ENCODE assay signal across 1 cellular context in genomic region chr20:3753098-3753497, GRCh38.
TF ChIP-seq lines count a peak whose summit lies in the region.

No MANE protein-coding gene starts in this region.

TF ChIP-seq in HepG2, 621 proteins besides CTCF, POLR2A, EP300 and RAD21 (continued from another document and continues in another):
- TF ChIP-seq, protein P1, sequence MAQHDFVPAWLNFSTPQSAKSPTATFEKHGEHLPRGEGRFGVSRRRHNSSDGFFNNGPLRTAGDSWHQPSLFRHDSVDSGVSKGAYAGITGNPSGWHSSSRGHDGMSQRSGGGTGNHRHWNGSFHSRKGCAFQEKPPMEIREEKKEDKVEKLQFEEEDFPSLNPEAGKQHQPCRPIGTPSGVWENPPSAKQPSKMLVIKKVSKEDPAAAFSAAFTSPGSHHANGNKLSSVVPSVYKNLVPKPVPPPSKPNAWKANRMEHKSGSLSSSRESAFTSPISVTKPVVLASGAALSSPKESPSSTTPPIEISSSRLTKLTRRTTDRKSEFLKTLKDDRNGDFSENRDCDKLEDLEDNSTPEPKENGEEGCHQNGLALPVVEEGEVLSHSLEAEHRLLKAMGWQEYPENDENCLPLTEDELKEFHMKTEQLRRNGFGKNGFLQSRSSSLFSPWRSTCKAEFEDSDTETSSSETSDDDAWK (CRISPR knock-in tag; IDR thresholded peaks at IDR 0.05), result no peak
- TF ChIP-seq, protein P2, sequence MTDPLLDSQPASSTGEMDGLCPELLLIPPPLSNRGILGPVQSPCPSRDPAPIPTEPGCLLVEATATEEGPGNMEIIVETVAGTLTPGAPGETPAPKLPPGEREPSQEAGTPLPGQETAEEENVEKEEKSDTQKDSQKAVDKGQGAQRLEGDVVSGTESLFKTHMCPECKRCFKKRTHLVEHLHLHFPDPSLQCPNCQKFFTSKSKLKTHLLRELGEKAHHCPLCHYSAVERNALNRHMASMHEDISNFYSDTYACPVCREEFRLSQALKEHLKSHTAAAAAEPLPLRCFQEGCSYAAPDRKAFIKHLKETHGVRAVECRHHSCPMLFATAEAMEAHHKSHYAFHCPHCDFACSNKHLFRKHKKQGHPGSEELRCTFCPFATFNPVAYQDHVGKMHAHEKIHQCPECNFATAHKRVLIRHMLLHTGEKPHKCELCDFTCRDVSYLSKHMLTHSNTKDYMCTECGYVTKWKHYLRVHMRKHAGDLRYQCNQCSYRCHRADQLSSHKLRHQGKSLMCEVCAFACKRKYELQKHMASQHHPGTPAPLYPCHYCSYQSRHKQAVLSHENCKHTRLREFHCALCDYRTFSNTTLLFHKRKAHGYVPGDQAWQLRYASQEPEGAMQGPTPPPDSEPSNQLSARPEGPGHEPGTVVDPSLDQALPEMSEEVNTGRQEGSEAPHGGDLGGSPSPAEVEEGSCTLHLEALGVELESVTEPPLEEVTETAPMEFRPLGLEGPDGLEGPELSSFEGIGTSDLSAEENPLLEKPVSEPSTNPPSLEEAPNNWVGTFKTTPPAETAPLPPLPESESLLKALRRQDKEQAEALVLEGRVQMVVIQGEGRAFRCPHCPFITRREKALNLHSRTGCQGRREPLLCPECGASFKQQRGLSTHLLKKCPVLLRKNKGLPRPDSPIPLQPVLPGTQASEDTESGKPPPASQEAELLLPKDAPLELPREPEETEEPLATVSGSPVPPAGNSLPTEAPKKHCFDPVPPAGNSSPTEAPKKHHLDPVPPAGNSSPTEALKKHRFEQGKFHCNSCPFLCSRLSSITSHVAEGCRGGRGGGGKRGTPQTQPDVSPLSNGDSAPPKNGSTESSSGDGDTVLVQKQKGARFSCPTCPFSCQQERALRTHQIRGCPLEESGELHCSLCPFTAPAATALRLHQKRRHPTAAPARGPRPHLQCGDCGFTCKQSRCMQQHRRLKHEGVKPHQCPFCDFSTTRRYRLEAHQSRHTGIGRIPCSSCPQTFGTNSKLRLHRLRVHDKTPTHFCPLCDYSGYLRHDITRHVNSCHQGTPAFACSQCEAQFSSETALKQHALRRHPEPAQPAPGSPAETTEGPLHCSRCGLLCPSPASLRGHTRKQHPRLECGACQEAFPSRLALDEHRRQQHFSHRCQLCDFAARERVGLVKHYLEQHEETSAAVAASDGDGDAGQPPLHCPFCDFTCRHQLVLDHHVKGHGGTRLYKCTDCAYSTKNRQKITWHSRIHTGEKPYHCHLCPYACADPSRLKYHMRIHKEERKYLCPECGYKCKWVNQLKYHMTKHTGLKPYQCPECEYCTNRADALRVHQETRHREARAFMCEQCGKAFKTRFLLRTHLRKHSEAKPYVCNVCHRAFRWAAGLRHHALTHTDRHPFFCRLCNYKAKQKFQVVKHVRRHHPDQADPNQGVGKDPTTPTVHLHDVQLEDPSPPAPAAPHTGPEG (CRISPR knock-in tag; IDR thresholded peaks at IDR 0.05), result no peak
- no peak for TF ChIP-seq MED13 (CRISPR knock-in tag; IDR thresholded peaks at IDR 0.05)
- no peak for TF ChIP-seq HHEX (CRISPR knock-in tag; IDR thresholded peaks at IDR 0.05)
- no peak for TF ChIP-seq FOSL1 (CRISPR knock-in tag; IDR thresholded peaks at IDR 0.05; ENCODE audit: borderline replicate concordance)
- no peak for TF ChIP-seq RXRA (CRISPR knock-in tag; IDR thresholded peaks at IDR 0.05)
- no peak for TF ChIP-seq MIER3 (CRISPR knock-in tag; IDR thresholded peaks at IDR 0.05; ENCODE audit: borderline replicate concordance)
- TF ChIP-seq, protein P3, sequence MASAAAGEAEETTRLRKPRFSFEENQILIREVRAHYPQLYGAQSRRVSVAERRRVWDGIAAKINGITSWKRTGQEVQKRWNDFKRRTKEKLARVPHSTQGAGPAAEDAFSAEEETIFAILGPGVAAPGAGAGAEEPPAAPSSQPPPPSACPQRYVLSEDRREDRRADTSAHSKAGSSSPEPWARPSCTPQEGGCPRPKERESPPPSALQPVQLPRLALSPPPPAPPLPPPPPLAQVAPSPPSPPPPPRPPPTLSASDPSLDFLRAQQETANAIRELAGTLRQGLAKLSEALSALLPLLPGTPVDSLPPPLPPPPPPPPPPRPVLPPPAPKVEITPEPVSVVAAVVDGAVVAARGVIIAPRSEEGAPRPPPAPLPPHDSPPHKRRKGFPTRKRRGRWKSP (CRISPR knock-in tag; IDR thresholded peaks at IDR 0.05), result peak; percentile 23; the same call in 1 of the 2 replicates
- TF ChIP-seq MLLT10 (CRISPR knock-in tag; IDR thresholded peaks at IDR 0.05), result no peak
- no peak for TF ChIP-seq ZNF580 (CRISPR knock-in tag; IDR thresholded peaks at IDR 0.05; ENCODE audit: borderline replicate concordance, low read depth)
- no peak for TF ChIP-seq ZNF792 (CRISPR knock-in tag; IDR thresholded peaks at IDR 0.05)
- no peak for TF ChIP-seq LCORL (IDR thresholded peaks at IDR 0.05)
- TF ChIP-seq LCORL (CRISPR knock-in tag; IDR thresholded peaks at IDR 0.05), result peak; percentile 63; the same call in 1 of the 2 replicates
- TF ChIP-seq HOXD1 (CRISPR knock-in tag; IDR thresholded peaks at IDR 0.05), result no peak
- 0 out of 2 replicates have a peak, but pooled peaks have one; percentile 36 for TF ChIP-seq ZNF30 (CRISPR knock-in tag; IDR thresholded peaks at IDR 0.05)
- no peak for TF ChIP-seq BCL6 (CRISPR knock-in tag; IDR thresholded peaks at IDR 0.05)
- no peak for TF ChIP-seq ZNF138 (CRISPR knock-in tag; IDR thresholded peaks at IDR 0.05; ENCODE audit: low read depth)
- TF ChIP-seq REL (CRISPR knock-in tag; conservative IDR thresholded peaks at IDR 0.05), result no peak
- TF ChIP-seq JUN (CRISPR knock-in tag; IDR thresholded peaks at IDR 0.05), result no peak
- TF ChIP-seq, protein P4, sequence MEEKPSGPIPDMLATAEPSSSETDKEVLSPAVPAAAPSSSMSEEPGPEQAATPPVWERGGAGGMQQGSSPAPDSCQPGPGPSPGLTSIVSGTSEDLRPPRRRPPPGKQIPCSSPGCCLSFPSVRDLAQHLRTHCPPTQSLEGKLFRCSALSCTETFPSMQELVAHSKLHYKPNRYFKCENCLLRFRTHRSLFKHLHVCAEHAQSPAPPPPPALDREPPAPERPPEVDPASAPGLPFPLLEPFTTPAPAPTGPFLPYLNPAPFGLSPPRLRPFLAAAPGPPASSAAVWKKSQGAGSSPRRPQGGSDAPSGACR (CRISPR knock-in tag; IDR thresholded peaks at IDR 0.05), result 0 out of 2 replicates have a peak, but pooled peaks have one; percentile 31
- TF ChIP-seq ZNF546 (CRISPR knock-in tag; conservative IDR thresholded peaks at IDR 0.05), result no peak
- no peak for TF ChIP-seq ZNF121 (CRISPR knock-in tag; IDR thresholded peaks at IDR 0.05)
- TF ChIP-seq ZBTB38 (CRISPR knock-in tag; IDR thresholded peaks at IDR 0.05), result no peak
- TF ChIP-seq, protein P5, sequence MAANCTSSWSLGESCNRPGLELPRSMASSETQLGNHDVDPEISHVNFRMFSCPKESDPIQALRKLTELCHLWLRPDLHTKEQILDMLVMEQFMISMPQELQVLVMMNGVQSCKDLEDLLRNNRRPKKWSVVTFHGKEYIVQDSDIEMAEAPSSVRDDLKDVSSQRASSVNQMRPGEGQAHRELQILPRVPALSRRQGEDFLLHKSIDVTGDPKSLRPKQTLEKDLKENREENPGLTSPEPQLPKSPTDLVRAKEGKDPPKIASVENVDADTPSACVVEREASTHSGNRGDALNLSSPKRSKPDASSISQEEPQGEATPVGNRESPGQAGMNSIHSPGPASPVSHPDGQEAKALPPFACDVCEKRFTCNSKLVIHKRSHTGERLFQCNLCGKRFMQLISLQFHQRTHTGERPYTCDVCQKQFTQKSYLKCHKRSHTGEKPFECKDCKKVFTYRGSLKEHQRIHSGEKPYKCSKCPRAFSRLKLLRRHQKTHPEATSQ (CRISPR knock-in tag; IDR thresholded peaks at IDR 0.05; ENCODE audit: borderline replicate concordance), result no peak
- no peak for TF ChIP-seq ZNF597 (CRISPR knock-in tag; IDR thresholded peaks at IDR 0.05)
- TF ChIP-seq, protein P6, sequence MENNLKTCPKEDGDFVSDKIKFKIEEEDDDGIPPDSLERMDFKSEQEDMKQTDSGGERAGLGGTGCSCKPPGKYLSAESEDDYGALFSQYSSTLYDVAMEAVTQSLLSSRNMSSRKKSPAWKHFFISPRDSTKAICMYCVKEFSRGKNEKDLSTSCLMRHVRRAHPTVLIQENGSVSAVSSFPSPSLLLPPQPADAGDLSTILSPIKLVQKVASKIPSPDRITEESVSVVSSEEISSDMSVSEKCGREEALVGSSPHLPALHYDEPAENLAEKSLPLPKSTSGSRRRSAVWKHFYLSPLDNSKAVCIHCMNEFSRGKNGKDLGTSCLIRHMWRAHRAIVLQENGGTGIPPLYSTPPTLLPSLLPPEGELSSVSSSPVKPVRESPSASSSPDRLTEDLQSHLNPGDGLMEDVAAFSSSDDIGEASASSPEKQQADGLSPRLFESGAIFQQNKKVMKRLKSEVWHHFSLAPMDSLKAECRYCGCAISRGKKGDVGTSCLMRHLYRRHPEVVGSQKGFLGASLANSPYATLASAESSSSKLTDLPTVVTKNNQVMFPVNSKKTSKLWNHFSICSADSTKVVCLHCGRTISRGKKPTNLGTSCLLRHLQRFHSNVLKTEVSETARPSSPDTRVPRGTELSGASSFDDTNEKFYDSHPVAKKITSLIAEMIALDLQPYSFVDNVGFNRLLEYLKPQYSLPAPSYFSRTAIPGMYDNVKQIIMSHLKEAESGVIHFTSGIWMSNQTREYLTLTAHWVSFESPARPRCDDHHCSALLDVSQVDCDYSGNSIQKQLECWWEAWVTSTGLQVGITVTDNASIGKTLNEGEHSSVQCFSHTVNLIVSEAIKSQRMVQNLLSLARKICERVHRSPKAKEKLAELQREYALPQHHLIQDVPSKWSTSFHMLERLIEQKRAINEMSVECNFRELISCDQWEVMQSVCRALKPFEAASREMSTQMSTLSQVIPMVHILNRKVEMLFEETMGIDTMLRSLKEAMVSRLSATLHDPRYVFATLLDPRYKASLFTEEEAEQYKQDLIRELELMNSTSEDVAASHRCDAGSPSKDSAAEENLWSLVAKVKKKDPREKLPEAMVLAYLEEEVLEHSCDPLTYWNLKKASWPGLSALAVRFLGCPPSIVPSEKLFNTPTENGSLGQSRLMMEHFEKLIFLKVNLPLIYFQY (CRISPR knock-in tag; IDR thresholded peaks at IDR 0.05; ENCODE audit: borderline replicate concordance), result 0 out of 2 replicates have a peak, but pooled peaks have one; percentile 31
- no peak for TF ChIP-seq ZBTB7B (CRISPR knock-in tag; IDR thresholded peaks at IDR 0.05)
- TF ChIP-seq ZNF713 (CRISPR knock-in tag; IDR thresholded peaks at IDR 0.05), result no peak
- TF ChIP-seq IRF2 (CRISPR knock-in tag; IDR thresholded peaks at IDR 0.05), result peak; percentile 27; the same call in 1 of the 2 replicates
- peak; percentile 85 for TF ChIP-seq XRCC5 (optimal IDR thresholded peaks at IDR 0.05; ENCODE audit: low read length)
- TF ChIP-seq, protein P7, sequence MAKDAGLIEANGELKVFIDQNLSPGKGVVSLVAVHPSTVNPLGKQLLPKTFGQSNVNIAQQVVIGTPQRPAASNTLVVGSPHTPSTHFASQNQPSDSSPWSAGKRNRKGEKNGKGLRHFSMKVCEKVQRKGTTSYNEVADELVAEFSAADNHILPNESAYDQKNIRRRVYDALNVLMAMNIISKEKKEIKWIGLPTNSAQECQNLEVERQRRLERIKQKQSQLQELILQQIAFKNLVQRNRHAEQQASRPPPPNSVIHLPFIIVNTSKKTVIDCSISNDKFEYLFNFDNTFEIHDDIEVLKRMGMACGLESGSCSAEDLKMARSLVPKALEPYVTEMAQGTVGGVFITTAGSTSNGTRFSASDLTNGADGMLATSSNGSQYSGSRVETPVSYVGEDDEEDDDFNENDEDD (CRISPR knock-in tag; IDR thresholded peaks at IDR 0.05; ENCODE audit: borderline replicate concordance), result no peak
- no peak for TF ChIP-seq SMAD9 (CRISPR knock-in tag; IDR thresholded peaks at IDR 0.05)
- no peak for TF ChIP-seq ELF1 (CRISPR knock-in tag; IDR thresholded peaks at IDR 0.05)
- TF ChIP-seq, protein P8, sequence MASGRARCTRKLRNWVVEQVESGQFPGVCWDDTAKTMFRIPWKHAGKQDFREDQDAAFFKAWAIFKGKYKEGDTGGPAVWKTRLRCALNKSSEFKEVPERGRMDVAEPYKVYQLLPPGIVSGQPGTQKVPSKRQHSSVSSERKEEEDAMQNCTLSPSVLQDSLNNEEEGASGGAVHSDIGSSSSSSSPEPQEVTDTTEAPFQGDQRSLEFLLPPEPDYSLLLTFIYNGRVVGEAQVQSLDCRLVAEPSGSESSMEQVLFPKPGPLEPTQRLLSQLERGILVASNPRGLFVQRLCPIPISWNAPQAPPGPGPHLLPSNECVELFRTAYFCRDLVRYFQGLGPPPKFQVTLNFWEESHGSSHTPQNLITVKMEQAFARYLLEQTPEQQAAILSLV (CRISPR knock-in tag; IDR thresholded peaks at IDR 0.05; ENCODE audit: borderline replicate concordance), result no peak
- no peak for TF ChIP-seq RBFOX2 (IDR thresholded peaks at IDR 0.05; ENCODE audit: low read depth, low read length)
- no peak for TF ChIP-seq ZNF468 (CRISPR knock-in tag; IDR thresholded peaks at IDR 0.05)
- TF ChIP-seq RARA (CRISPR knock-in tag; IDR thresholded peaks at IDR 0.05), result no peak
- no peak for TF ChIP-seq ZNF17 (CRISPR knock-in tag; IDR thresholded peaks at IDR 0.05)
- TF ChIP-seq PTBP1 (IDR thresholded peaks at IDR 0.05; ENCODE audit: low read depth, low read length, poor library complexity, severe bottlenecking), result no peak
- TF ChIP-seq ARHGAP35 (CRISPR knock-in tag; IDR thresholded peaks at IDR 0.05; ENCODE audit: borderline replicate concordance), result no peak
